In the genomic region with DNA sequence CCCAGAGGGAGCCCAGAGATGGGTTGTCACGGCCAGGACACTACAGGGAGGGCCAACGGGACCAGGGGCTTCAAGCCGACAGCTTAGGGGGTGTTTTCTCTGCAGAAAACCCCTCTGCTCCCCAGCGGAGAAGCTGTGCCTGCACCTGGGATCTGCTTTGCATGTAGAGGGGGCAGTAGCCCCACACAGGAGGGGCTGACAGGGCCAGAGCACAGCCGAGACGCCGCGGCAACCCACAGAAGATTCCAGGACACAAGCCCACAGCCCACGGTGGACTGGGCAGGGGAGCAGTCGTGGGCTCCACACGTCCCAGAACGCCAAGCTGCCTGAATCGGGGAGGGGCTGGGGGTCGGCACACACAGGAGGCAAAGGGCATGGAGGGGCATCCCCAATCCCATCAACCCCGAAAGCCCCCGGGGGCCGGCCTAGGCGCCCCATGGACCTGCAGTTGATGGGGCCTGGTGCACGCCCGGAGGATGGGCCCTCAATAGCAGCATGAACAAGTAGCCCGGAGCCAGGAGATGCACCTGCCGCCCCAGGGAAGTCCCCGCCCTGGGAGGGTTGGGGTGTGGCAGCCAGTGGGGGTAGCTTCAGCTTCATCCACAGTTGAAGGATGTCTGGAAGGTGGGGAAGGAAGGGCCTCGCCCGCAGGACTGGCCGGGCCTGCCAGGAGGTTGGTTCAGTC, we compare ENCODE assay signal across 19 cellular contexts. TPM values are rescaled to one million over a fixed set of nuclear protein-coding genes. Genes with fewer than 3 reads are reported as not detected.
DNase-seq lines count a peak whose midpoint lies in the region; ATAC-seq and TF ChIP-seq lines count a peak whose summit lies in the region.
"Had no signal": no experiment of that assay in that cellular context is flagged by ENCODE, and none has a peak within 500 bp of the region (broad histone marks: within the 10 kb centered on the region; RNA-seq: fewer than 3 reads in every experiment).

No MANE protein-coding gene starts in this region.

- no peak overlapping the region for H2AFZ ChIP-seq in osteoblast (ENCODE audit: low read length)

- H3K36me3 ChIP-seq in H7 (replicated peaks; ENCODE audit: control insufficient read depth, insufficient read depth, low read length) (no peaks in the 10 kb centered on the region), osteoblast (ENCODE audit: insufficient read depth, low read length) (no peaks in the 10 kb centered on the region)
- H3K36me3 ChIP-seq: HAP-1 had no signal

- H3K4me3 ChIP-seq in H7 (ENCODE audit: insufficient read depth, low read depth, low read length), result no peak overlapping the region
- H3K4me3 ChIP-seq in osteoblast (ENCODE audit: insufficient read depth, low read length), result no peak overlapping the region
- H3K4me3 ChIP-seq: HAP-1 had no signal

- H3K27ac ChIP-seq in osteoblast (ENCODE audit: low read depth, low read length), result no peak overlapping the region
- H3K27ac ChIP-seq: 22Rv1, C4-2B had no signal

- ATAC-seq in omental fat pad (ENCODE audit: low FRiP score), result no peak
- ATAC-seq in GM21786 (IDR thresholded peaks at IDR 0.05; ENCODE audit: unreplicated experiment), result no peak

- no peaks in the 10 kb centered on the region for H4K20me1 ChIP-seq in osteoblast (ENCODE audit: insufficient read depth, low read length)

- DNase-seq in NCI-H146 (lab: John Stamatoyannopoulos, UW), result peak; percentile 40
- no peak for DNase-seq in NCI-H146 treated with DMSO at 0.1 percent for 48 hours (lab: John Stamatoyannopoulos, UW; ENCODE audit: unreplicated experiment)
- DNase-seq in A172 (ENCODE audit: low spot score), result peak; percentile 10
- DNase-seq in H7, result peak; percentile 59
- DNase-seq in osteoblast (ENCODE audit: insufficient read length, low spot score, missing footprints), result peak; percentile 66
- no peak for DNase-seq in omental fat pad (ENCODE audit: low spot score)
- no peak for DNase-seq in DMS79 (lab: John Stamatoyannopoulos, UW)
- DNase-seq: AML-193; Caco-2; CD4-positive, alpha-beta memory T cell; DMS53; GOT3; HFFc6 had no signal

- TF ChIP-seq CTCF in osteoblast (IDR thresholded peaks at IDR 0.05; ENCODE audit: extremely low read depth, low read depth, low read length) (no peak), omental fat pad (IDR thresholded peaks at IDR 0.05) (no peak)

- no peaks in the 10 kb centered on the region for H3K4me1 ChIP-seq in osteoblast (ENCODE audit: insufficient read depth, low read length)
- H3K4me1 ChIP-seq: HAP-1 had no signal

- no peaks in the 10 kb centered on the region for H3K27me3 ChIP-seq in H7 (ENCODE audit: control insufficient read depth, insufficient read depth, low read length)
- H3K27me3 ChIP-seq in osteoblast (ENCODE audit: insufficient read depth, low read length), result peaks cover 3% of the 10 kb centered on the region

- no peaks in the 10 kb centered on the region for H3K9me3 ChIP-seq in osteoblast (ENCODE audit: low read depth, low read length)
- H3K9me3 ChIP-seq: Caco-2, HAP-1 had no signal

- no peaks in the 10 kb centered on the region for H3K79me2 ChIP-seq in osteoblast (ENCODE audit: insufficient read depth, low read length)

- no peak overlapping the region for H3K4me2 ChIP-seq in osteoblast (ENCODE audit: insufficient read depth, low read length)

RNA-seq across cellular contexts. Expression of a gene that starts 30.5 kb away (rescaled TPM):
- 0.43 TPM in 1 of 2 replicates, not detected in the other for total RNA-seq in A172 (2014; rRNA removed; shearing (Covaris generic))
- total RNA-seq in H7 (2014; rRNA removed; shearing (Covaris generic)), result 1.9 and 3.2 TPM in 2 replicates
- total RNA-seq in osteoblast, result not detected in 2 replicates
- total RNA-seq in omental fat pad, result not detected
- total RNA-seq: Caco-2; CD4-positive, alpha-beta memory T cell; HFFc6 had no signal

RNA-seq across cellular contexts. Expression of a gene that starts 54.4 kb away (rescaled TPM):
- total RNA-seq in A172 (2014; rRNA removed; shearing (Covaris generic)), result 93.1 and 98.0 TPM in 2 replicates
- 62.8 and 78.6 TPM in 2 replicates for total RNA-seq in H7 (2014; rRNA removed; shearing (Covaris generic))
- total RNA-seq in osteoblast (46.6 and 49.2 TPM in 2 replicates), omental fat pad (100 to 1,000 TPM in 1 of 4 donors, 10 to 100 TPM in 3; 50.9 to 104 (median 87.5) TPM)

RNA-seq across cellular contexts. Expression of a gene that starts 55.5 kb away (rescaled TPM):
- total RNA-seq in A172 (2014; rRNA removed; shearing (Covaris generic)), result not detected in 2 replicates
- not detected in 2 replicates for total RNA-seq in H7 (2014; rRNA removed; shearing (Covaris generic))
- not detected in 2 replicates for total RNA-seq in osteoblast
- total RNA-seq in omental fat pad, result 10 to 100 TPM; 25.8 to 57.8 (median 35.4) TPM
- total RNA-seq: Caco-2; CD4-positive, alpha-beta memory T cell; Daoy; HFFc6; HT1080 had no signal

Comparison
In these comparisons a context has a peak if more than half of its experiments do, and no peak if none do; other contexts are left out.
1. DNase-seq: peak in NCI-H146 (single experiment), A172 (single experiment), H7 (single experiment) and osteoblast (single experiment); none in NCI-H146 treated with DMSO at 0.1 percent for 48 hours (single experiment), omental fat pad (single experiment) and DMS79 (single experiment).
2. RNA of a gene that starts 55.5 kb away (total RNA-seq): 25.8 to 57.8 TPM in omental fat pad; not detected in A172, not detected in H7 and not detected in osteoblast; every median in the first group is over 10 times any median in the second.